Comparison of ENCODE assay signal across 8 cellular contexts in the genomic region with DNA sequence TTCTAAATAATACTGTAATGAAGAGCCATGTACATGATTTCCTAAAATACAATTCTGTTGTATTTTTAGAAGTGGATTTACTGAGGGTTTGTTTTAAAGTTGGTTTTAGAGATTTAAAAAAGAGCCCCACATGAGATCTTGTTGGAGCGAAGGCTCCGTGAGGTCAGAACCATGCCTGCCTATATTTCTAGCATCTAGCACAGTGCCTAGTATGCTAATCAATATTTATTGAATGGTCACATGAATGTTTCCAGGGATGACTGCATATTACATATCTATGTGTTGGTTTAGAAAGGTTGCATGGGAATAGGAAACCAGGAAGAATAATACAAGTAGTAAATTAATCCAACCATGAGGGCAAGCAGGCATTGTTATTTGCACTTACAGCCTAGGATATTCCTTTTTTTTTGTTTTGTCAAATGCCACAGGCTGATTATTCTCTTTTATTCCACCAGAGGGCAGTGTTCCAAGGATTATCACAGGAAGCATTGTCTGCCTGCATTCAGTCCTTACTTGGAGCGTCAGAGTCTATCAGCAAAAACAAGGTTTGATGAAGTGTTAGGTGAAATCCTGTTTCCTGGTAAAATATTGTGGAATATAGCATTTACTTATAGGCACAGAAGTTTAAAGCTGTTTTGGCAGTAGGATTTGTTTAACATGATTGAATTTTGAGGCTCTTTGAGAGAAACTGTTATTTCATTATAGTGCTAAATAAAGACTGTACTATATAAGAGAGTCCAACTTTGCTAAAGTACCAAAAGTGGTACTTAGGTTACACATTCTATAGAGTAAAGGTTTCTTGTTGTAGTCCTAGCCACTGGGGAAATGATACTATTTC. TPM values are rescaled to one million over a fixed set of nuclear protein-coding genes. Genes with fewer than 3 reads are reported as not detected.
DNase-seq lines count a peak whose midpoint lies in the region; ATAC-seq and TF ChIP-seq lines count a peak whose summit lies in the region.

No MANE protein-coding gene starts in this region.

- no peak overlapping the region for H3K4me2 ChIP-seq in osteoblast (ENCODE audit: insufficient read depth, low read length)

- no peak overlapping the region for H3K4me3 ChIP-seq in foreskin fibroblast (ENCODE audit: low read depth in 1 of 2, low read length in 2 of 2)
- H3K4me3 ChIP-seq in osteoblast (ENCODE audit: insufficient read depth, low read length): no peak overlapping the region

- no peak overlapping the region for H3K27ac ChIP-seq in osteoblast (ENCODE audit: low read depth, low read length)

- TF ChIP-seq CTCF in foreskin fibroblast (IDR thresholded peaks at IDR 0.05; ENCODE audit: low read depth, low read length): peak; percentile 74
- peak; percentile 90 for TF ChIP-seq CTCF in osteoblast (IDR thresholded peaks at IDR 0.05; ENCODE audit: extremely low read depth, low read depth, low read length)

- no peaks in the 10 kb centered on the region for H3K4me1 ChIP-seq in osteoblast (ENCODE audit: insufficient read depth, low read length)

- no peaks in the 10 kb centered on the region for H3K79me2 ChIP-seq in osteoblast (ENCODE audit: insufficient read depth, low read length)

- POLR2A ChIA-PET in activated CD4-positive, alpha-beta memory T cell treated with anti-CD3 and anti-CD28 coated beads, Interleukin-2, amount 10 ng/mL, durations not matched to agents 7 days and 5 days (lab: Charles Lee): no interaction called here

- peaks cover 59% of the 10 kb centered on the region for H3K36me3 Mint-ChIP-seq in activated CD4-positive, alpha-beta memory T cell treated with anti-CD3 and anti-CD28 coated beads, Interleukin-2, amount 10 ng/mL, durations not matched to agents 7 days and 5 days (ENCODE audit: low read depth)

- no peaks in the 10 kb centered on the region for H3K9me3 Mint-ChIP-seq in activated CD4-positive, alpha-beta memory T cell treated with anti-CD3 and anti-CD28 coated beads, Interleukin-2, amount 10 ng/mL, durations not matched to agents 7 days and 5 days

- no peaks in the 10 kb centered on the region for H3K27me3 ChIP-seq in osteoblast (ENCODE audit: insufficient read depth, low read length)

- H3K9me3 ChIP-seq in osteoblast (ENCODE audit: low read depth, low read length): no peaks in the 10 kb centered on the region

- H3K4me1 Mint-ChIP-seq in activated CD4-positive, alpha-beta memory T cell treated with anti-CD3 and anti-CD28 coated beads, Interleukin-2, amount 10 ng/mL, durations not matched to agents 7 days and 5 days: peaks cover 19% of the 10 kb centered on the region

- DNase-seq in DMS 273 (lab: John Stamatoyannopoulos, UW; ENCODE audit: unreplicated experiment) (peak; percentile 74), H4 (ENCODE audit: low spot score) (peak; percentile 63), NCI-H2227 (lab: John Stamatoyannopoulos, UW; ENCODE audit: unreplicated experiment) (peak; percentile 70), foreskin fibroblast (peak; percentile 59 to 86), osteoblast (ENCODE audit: insufficient read length, low spot score, missing footprints) (peak; percentile 90)
- DNase-seq in activated CD4-positive, alpha-beta memory T cell treated with anti-CD3 and anti-CD28 coated beads, Interleukin-2, amount 10 ng/mL, durations not matched to agents 7 days and 5 days: no peak

- H2AFZ ChIP-seq in osteoblast (ENCODE audit: low read length): no peak overlapping the region

- ATAC-seq in GM19023 (IDR thresholded peaks at IDR 0.05; ENCODE audit: unreplicated experiment) (no peak), GM19452 (IDR thresholded peaks at IDR 0.05; ENCODE audit: unreplicated experiment) (no peak)

- H3K4me3 Mint-ChIP-seq in activated CD4-positive, alpha-beta memory T cell treated with anti-CD3 and anti-CD28 coated beads, Interleukin-2, amount 10 ng/mL, durations not matched to agents 7 days and 5 days: no peak overlapping the region

- CTCF ChIA-PET in activated CD4-positive, alpha-beta memory T cell treated with anti-CD3 and anti-CD28 coated beads, Interleukin-2, amount 10 ng/mL, durations not matched to agents 7 days and 5 days (lab: Charles Lee): interaction anchor here (1.2 kb wide), 1 partner anchor 10 kb away, joined by 3 read pairs; no protein-coding TSS in a partner anchor

- H3K27me3 Mint-ChIP-seq in activated CD4-positive, alpha-beta memory T cell treated with anti-CD3 and anti-CD28 coated beads, Interleukin-2, amount 10 ng/mL, durations not matched to agents 7 days and 5 days: no peaks in the 10 kb centered on the region

- H3K27ac Mint-ChIP-seq in activated CD4-positive, alpha-beta memory T cell treated with anti-CD3 and anti-CD28 coated beads, Interleukin-2, amount 10 ng/mL, durations not matched to agents 7 days and 5 days: peak overlapping the region; percentile 72

- H4K20me1 ChIP-seq in osteoblast (ENCODE audit: insufficient read depth, low read length): peaks cover 2% of the 10 kb centered on the region

- H3K36me3 ChIP-seq in osteoblast (ENCODE audit: insufficient read depth, low read length): peaks cover 56% of the 10 kb centered on the region

RNA-seq across cellular contexts. Expression of gene COG3, which starts 46.8 kb away (rescaled TPM):
- 7.5 and 8.4 TPM in 2 replicates for total RNA-seq in H4 (2014; rRNA removed; shearing (Covaris generic))
- 10 to 100 TPM; 24.6 to 26.5 TPM for total RNA-seq in activated CD4-positive, alpha-beta memory T cell treated with anti-CD3 and anti-CD28 coated beads, Interleukin-2, amount 10 ng/mL, durations not matched to agents 7 days and 5 days
- 33.3 and 35.5 TPM in 2 replicates for total RNA-seq in osteoblast
